Comparison of ENCODE assay signal across 1 cellular context in the genomic region with DNA sequence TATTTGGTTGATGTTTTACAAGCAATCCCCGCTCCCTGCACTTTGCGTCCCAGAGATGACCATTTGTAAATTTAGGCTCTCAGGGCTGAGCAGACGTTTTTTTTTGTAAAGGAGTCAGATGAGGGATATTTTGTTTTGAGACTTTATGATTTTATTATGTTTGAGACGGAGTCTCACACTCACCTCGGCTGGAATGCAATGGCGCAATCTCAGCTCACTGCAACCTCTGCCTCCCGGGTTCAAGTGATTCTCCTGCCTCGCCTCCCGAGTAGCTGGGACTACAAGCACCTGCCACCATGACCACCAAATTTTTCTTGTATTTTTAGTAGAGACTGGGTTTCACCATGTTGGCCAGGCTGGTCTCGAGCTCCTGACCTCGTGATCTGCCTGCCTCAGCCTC. TPM values are rescaled to one million over a fixed set of nuclear protein-coding genes. Genes with fewer than 3 reads are reported as not detected.
"Had no signal": no experiment of that assay in that cellular context is flagged by ENCODE, and none has a peak within 500 bp of the region (broad histone marks: within the 10 kb centered on the region; RNA-seq: fewer than 3 reads in every experiment).

No MANE protein-coding gene starts in this region.

RNA-seq across cellular contexts. Expression of a gene that starts 1.4 kb away (rescaled TPM):
- total RNA-seq: myocyte had no signal
